In genomic region chr2:238997684-238998083, GRCh38 we compare ENCODE assay signal across 19 cellular contexts.
DNase-seq lines count a peak whose midpoint lies in the region; FAIRE-seq and TF ChIP-seq lines count a peak whose summit lies in the region.
"Had no signal": no experiment of that assay in that cellular context is flagged by ENCODE, and none has a peak within 500 bp of the region (broad histone marks: within the 10 kb centered on the region; RNA-seq: fewer than 3 reads in every experiment).

No MANE protein-coding gene starts in this region.

- no peaks in the 10 kb centered on the region for H3K9me3 Mint-ChIP-seq in activated naive CD4-positive, alpha-beta T cell treated with anti-CD3 and anti-CD28 coated beads, Interleukin-2, amount 10 ng/mL, durations not matched to agents 7 days and 5 days

- no CpG with 5 or more reads among the region's 10 CpGs for WGBS in neuronal stem cell (ENCODE audit: extremely low coverage in 2 of 2, insufficient read length in 2 of 2, insufficient replicate concordance in 1 of 2), 2 donors

- H3K79me1 ChIP-seq in neuronal stem cell (ENCODE audit: low read depth, low read length) = no peaks in the 10 kb centered on the region

- H3K27ac Mint-ChIP-seq in activated naive CD4-positive, alpha-beta T cell treated with anti-CD3 and anti-CD28 coated beads, Interleukin-2, amount 10 ng/mL, durations not matched to agents 7 days and 5 days = no peak overlapping the region
- H3K27ac Mint-ChIP-seq: B cell; CD4-positive, alpha-beta T cell; HFFc6 had no signal

- H2BK12ac ChIP-seq in neuronal stem cell (ENCODE audit: low read length) = no peak overlapping the region

- no peak overlapping the region for H4K91ac ChIP-seq in neuronal stem cell (ENCODE audit: low read depth, low read length, poor library complexity)

- peak overlapping the region; percentile 32 for H3K18ac ChIP-seq in neuronal stem cell (ENCODE audit: low read length)

- H3K27me3 ChIP-seq in neuronal stem cell (ENCODE audit: control insufficient read depth in 3 of 3, insufficient read depth in 3 of 3, low read depth in 1 of 3, low read length in 3 of 3) = peaks cover 0 to 8% (median 0%) of the 10 kb centered on the region in 3 experiments

- H3K4me3 Mint-ChIP-seq in activated naive CD4-positive, alpha-beta T cell treated with anti-CD3 and anti-CD28 coated beads, Interleukin-2, amount 10 ng/mL, durations not matched to agents 7 days and 5 days = no peak overlapping the region
- H3K4me3 Mint-ChIP-seq: B cell; CD4-positive, alpha-beta T cell; HFFc6 had no signal

- no peak overlapping the region for H3K23ac ChIP-seq in neuronal stem cell (ENCODE audit: low read depth, low read length, poor library complexity)

- TF ChIP-seq CTCF in D721Med (IDR thresholded peaks at IDR 0.05; ENCODE audit: insufficient read depth, missing control alignments) = no peak

- no peak overlapping the region for H3K4me2 ChIP-seq in neuronal stem cell (ENCODE audit: insufficient read depth, low read length, poor library complexity, severe bottlenecking)

- FAIRE-seq in H54 (lab: Jason Lieb, UNC) = no peak
- no peak for FAIRE-seq in D721Med (lab: Jason Lieb, UNC)
- FAIRE-seq: A204.1, GM12892 had no signal

- no peak overlapping the region for H2BK120ac ChIP-seq in neuronal stem cell (ENCODE audit: low read depth, low read length)

- no peaks in the 10 kb centered on the region for H3K36me3 Mint-ChIP-seq in activated naive CD4-positive, alpha-beta T cell treated with anti-CD3 and anti-CD28 coated beads, Interleukin-2, amount 10 ng/mL, durations not matched to agents 7 days and 5 days

- no peak for TF ChIP-seq POLR2A in H54 (IDR thresholded peaks at IDR 0.05; ENCODE audit: low read depth, low read length)

- no peak overlapping the region for H3K4me3 ChIP-seq in neuronal stem cell (ENCODE audit: low read length in 2 of 2)

- no peak overlapping the region for H2AFZ ChIP-seq in neuronal stem cell (ENCODE audit: low read length)

- no peak overlapping the region for H2BK15ac ChIP-seq in neuronal stem cell (ENCODE audit: low read length)

- no peak overlapping the region for H3K27ac ChIP-seq in neuronal stem cell (replicated peaks; ENCODE audit: low read length)

- peaks cover 26% of the 10 kb centered on the region for H3K27me3 Mint-ChIP-seq in activated naive CD4-positive, alpha-beta T cell treated with anti-CD3 and anti-CD28 coated beads, Interleukin-2, amount 10 ng/mL, durations not matched to agents 7 days and 5 days

- H3K36me3 ChIP-seq in neuronal stem cell (replicated peaks in 1 of 2; ENCODE audit: control insufficient read depth in 2 of 2, insufficient read depth in 2 of 2, low read length in 2 of 2) = no peaks in the 10 kb centered on the region

- no peak overlapping the region for H2BK5ac ChIP-seq in neuronal stem cell (ENCODE audit: low read length)

- DNase-seq in activated naive CD4-positive, alpha-beta T cell treated with anti-CD3 and anti-CD28 coated beads, Interleukin-2, amount 10 ng/mL, durations not matched to agents 7 days and 5 days = peak; percentile 13
- no peak for DNase-seq in activated naive CD4-positive, alpha-beta T cell treated with anti-CD3 and anti-CD28 coated beads, Interleukin-2, amount 50 U/mL, for 16 hours
- peak; percentile 29 for DNase-seq in islet precursor cell
- DNase-seq in neuronal stem cell (ENCODE audit: low spot score) = no peak
- no peak for DNase-seq in DMS53 (lab: John Stamatoyannopoulos, UW)
- DNase-seq in H54 (ENCODE audit: insufficient read length, low spot score) = no peak
- no peak for DNase-seq in D721Med (ENCODE audit: insufficient read length, low spot score)
- DNase-seq: C1 segment of cervical spinal cord, Calu3, DMS153, DND-41, GDM1, GOT3, HCEC 1CT, HFFc6 had no signal

- no peak overlapping the region for H4K8ac ChIP-seq in neuronal stem cell (ENCODE audit: low read depth, low read length)

- no peak overlapping the region for H3K4ac ChIP-seq in neuronal stem cell (ENCODE audit: low read length)

- H3K4me1 Mint-ChIP-seq in activated naive CD4-positive, alpha-beta T cell treated with anti-CD3 and anti-CD28 coated beads, Interleukin-2, amount 10 ng/mL, durations not matched to agents 7 days and 5 days = no peaks in the 10 kb centered on the region
- H3K4me1 Mint-ChIP-seq: B cell had no signal

- H2AK5ac ChIP-seq in neuronal stem cell (ENCODE audit: low read depth, low read length) = peak overlapping the region; percentile 56

- H3K4me1 ChIP-seq in neuronal stem cell (ENCODE audit: control insufficient read depth in 2 of 2, insufficient read depth in 1 of 2, low read depth in 1 of 2, low read length in 2 of 2) = no peaks in the 10 kb centered on the region

- no peak overlapping the region for H3K9ac ChIP-seq in neuronal stem cell (ENCODE audit: low read depth, low read length, poor library complexity)

- peak overlapping the region; percentile 31 for H3K14ac ChIP-seq in neuronal stem cell (ENCODE audit: low read length)

- CTCF ChIA-PET in activated naive CD4-positive, alpha-beta T cell treated with anti-CD3 and anti-CD28 coated beads, Interleukin-2, amount 10 ng/mL, durations not matched to agents 7 days and 5 days (lab: Charles Lee) = no interaction called here

- peaks cover 0 to 7% of the 10 kb centered on the region in 2 donors for H3K9me3 ChIP-seq in neuronal stem cell (replicated peaks in 1 of 2; ENCODE audit: control insufficient read depth in 2 of 2, insufficient read depth in 1 of 2, low read depth in 1 of 2, low read length in 2 of 2)

Comparison
In these comparisons a context has a peak if more than half of its experiments do, and no peak if none do; other contexts are left out.
1. DNase-seq: peak in activated naive CD4-positive, alpha-beta T cell treated with anti-CD3 and anti-CD28 coated beads, Interleukin-2, amount 10 ng/mL, durations not matched to agents 7 days and 5 days (single experiment) and islet precursor cell (single experiment); none in activated naive CD4-positive, alpha-beta T cell treated with anti-CD3 and anti-CD28 coated beads, Interleukin-2, amount 50 U/mL, for 16 hours (single experiment), neuronal stem cell (single experiment), DMS53 (single experiment), H54 (single experiment) and D721Med (single experiment).